ENCODE assay signal across 8 cellular contexts in genomic region chr4:9000505-9001001, GRCh38.
A peak's percentile ranks its signal among the peaks of the same experiment; 100 is the strongest.
DNase-seq lines count a peak whose midpoint lies in the region; ATAC-seq, FAIRE-seq and TF ChIP-seq lines count a peak whose summit lies in the region.
"Not testable (repeated sequence)": the region's sequence is repeated elsewhere in the genome, so short reads cannot be mapped to it uniquely, and the experiment has no call there.

No MANE protein-coding gene starts in this region.

- peak; percentile 72 for ATAC-seq in activated CD4-positive, alpha-beta T cell treated with anti-CD3 and anti-CD28 coated beads for 36 hours
- not testable (repeated sequence) for ATAC-seq in gastroesophageal sphincter

- intact Hi-C loops in A673 (cut with micrococcal nuclease; ENCODE audit: unreplicated experiment), result not testable (repeated sequence)
- intact Hi-C loops in activated CD4-positive, alpha-beta T cell treated with anti-CD3 and anti-CD28 coated beads for 36 hours (cut with DNase I, micrococcal nuclease), result loop anchor here (1.0 to 10.0 kb wide), 3 partner anchors 104 to 123 kb away; no protein-coding TSS in a partner anchor

- TF ChIP-seq CTCF in A673 (conservative IDR thresholded peaks at IDR 0.05; ENCODE audit: low read depth, low read length) (peak; percentile 51), GM13976 (IDR thresholded peaks at IDR 0.05; ENCODE audit: borderline replicate concordance, control extremely low read depth, extremely low read depth, insufficient read depth, missing control alignments) (peak; percentile 59), gastroesophageal sphincter (IDR thresholded peaks at IDR 0.05) (peak in 3 of 4 experiments; percentile 82 to 97 (median 89))
- not testable (repeated sequence) for TF ChIP-seq CTCF in astrocyte (IDR thresholded peaks at IDR 0.05; ENCODE audit: insufficient read depth, low read depth, low read length)

- H3K4me1 ChIP-seq in A673 (ENCODE audit: insufficient read depth, low read length, poor library complexity, severe bottlenecking); astrocyte (ENCODE audit: insufficient read depth, low read length); gastroesophageal sphincter: not testable (repeated sequence)

- peak overlapping the region; percentile 71 for H2AFZ ChIP-seq in astrocyte (ENCODE audit: low read depth, low read length)

- TF ChIP-seq POLR2A in gastroesophageal sphincter (IDR thresholded peaks at IDR 0.05), result not testable (repeated sequence)

- not testable (repeated sequence) for H3K27ac ChIP-seq in A673 (ENCODE audit: low read depth, low read length, poor library complexity, severe bottlenecking); astrocyte (ENCODE audit: low read depth, low read length); gastroesophageal sphincter

- peak overlapping the region; percentile 59 for H3K4me2 ChIP-seq in astrocyte (ENCODE audit: low read length)

- not testable (repeated sequence) for H3K79me2 ChIP-seq in astrocyte (ENCODE audit: insufficient read depth, low read length)

- H3K4me3 Mint-ChIP-seq in activated CD4-positive, alpha-beta T cell treated with anti-CD3 and anti-CD28 coated beads for 36 hours, result peak overlapping the region; percentile 26
- not testable (repeated sequence) for H3K4me3 Mint-ChIP-seq in astrocyte (ENCODE audit: unreplicated experiment)

- in situ Hi-C loops in GM13976 (cut with MboI; ENCODE audit: low sequenced_read_pairs, unreplicated experiment), result not testable (repeated sequence)

- peak; percentile 44 for DNase-seq in A673 (ENCODE audit: low spot score)
- peak; percentile 73 for DNase-seq in GM13976 (ENCODE audit: low spot score)
- peak; percentile 16 for DNase-seq in NCI-H2196 treated with DMSO at 0.1 percent for 48 hours (lab: John Stamatoyannopoulos, UW; ENCODE audit: unreplicated experiment)
- DNase-seq in activated CD4-positive, alpha-beta T cell treated with anti-CD3 and anti-CD28 coated beads for 36 hours, result peak; percentile 76
- DNase-seq in astrocyte (ENCODE audit: low read depth), result not testable (repeated sequence)
- peak; percentile 35 for DNase-seq in mucosa of gallbladder (ENCODE audit: low spot score)
- peak; percentile 19 for DNase-seq in stimulated activated CD4-positive, alpha-beta T cell treated with anti-CD3 and anti-CD28 coated beads, Interleukin-2, amount 100 ng/mL, for 4 hours (ENCODE audit: low read depth)

- BruUV-seq in A673 (replicated peaks; lab: Mats Ljungman, UMichigan), result not testable (repeated sequence)

- H3K27me3 Mint-ChIP-seq in activated CD4-positive, alpha-beta T cell treated with anti-CD3 and anti-CD28 coated beads for 36 hours, result peaks cover 29% of the 10 kb centered on the region
- H3K27me3 Mint-ChIP-seq in astrocyte (ENCODE audit: low read depth, unreplicated experiment), result peaks cover 51% of the 10 kb centered on the region

- not testable (repeated sequence) for H3K9me3 ChIP-seq in A673 (ENCODE audit: low read depth, low read length, poor library complexity, severe bottlenecking); astrocyte (ENCODE audit: insufficient read depth, low read depth, low read length); gastroesophageal sphincter

- POLR2A ChIA-PET in A673 (lab: Charles Lee; ENCODE audit: low non-redundant PET); activated CD4-positive, alpha-beta T cell treated with anti-CD3 and anti-CD28 coated beads for 36 hours (lab: Charles Lee): not testable (repeated sequence)

- H3K9ac ChIP-seq in astrocyte (ENCODE audit: low read length), result not testable (repeated sequence)

- no CpG with 5 or more reads among the region's 52 CpGs for WGBS in gastroesophageal sphincter (ENCODE audit: low coverage in 1 of 2), 2 donors

- not testable (repeated sequence) for H3K27ac Mint-ChIP-seq in activated CD4-positive, alpha-beta T cell treated with anti-CD3 and anti-CD28 coated beads for 36 hours; astrocyte (ENCODE audit: unreplicated experiment)

- not testable (repeated sequence) for H4K20me1 ChIP-seq in astrocyte (ENCODE audit: insufficient read depth, low read length)

- CTCF ChIA-PET in A673 (lab: Charles Lee), result interaction anchor here (0.6 kb wide), 1 partner anchor 25 kb away, joined by 4 read pairs; no protein-coding TSS in a partner anchor
- CTCF ChIA-PET in activated CD4-positive, alpha-beta T cell treated with anti-CD3 and anti-CD28 coated beads for 36 hours (lab: Charles Lee), result interaction anchor here (0.6 to 1.6 kb wide), 4 partner anchors 9 to 102 kb away, joined by 3 to 4 read pairs (median 3); no protein-coding TSS in a partner anchor

- peaks cover 11% of the 10 kb centered on the region for H3K27me3 ChIP-seq in A673 (replicated peaks; ENCODE audit: insufficient read depth, low read depth, low read length, poor library complexity)
- not testable (repeated sequence) for H3K27me3 ChIP-seq in astrocyte (ENCODE audit: insufficient read depth, low read length)
- H3K27me3 ChIP-seq in gastroesophageal sphincter, result peaks cover 38% of the 10 kb centered on the region

- not testable (repeated sequence) for H3K36me3 Mint-ChIP-seq in activated CD4-positive, alpha-beta T cell treated with anti-CD3 and anti-CD28 coated beads for 36 hours (ENCODE audit: low read depth); astrocyte (ENCODE audit: low read depth, unreplicated experiment)

- not testable (repeated sequence) for H3K4me1 Mint-ChIP-seq in activated CD4-positive, alpha-beta T cell treated with anti-CD3 and anti-CD28 coated beads for 36 hours; astrocyte (ENCODE audit: low read depth, unreplicated experiment)

- not testable (repeated sequence) for H3K36me3 ChIP-seq in A673 (ENCODE audit: insufficient read depth, low read length, poor library complexity, severe bottlenecking); astrocyte (ENCODE audit: insufficient read depth, low read length); gastroesophageal sphincter

- not testable (repeated sequence) for H3K4me3 ChIP-seq in A673 (ENCODE audit: low read depth, low read length, poor library complexity, severe bottlenecking); astrocyte (ENCODE audit: insufficient read depth, low read depth, low read length)
- peak overlapping the region in 1 of 2 donors; percentile 36 for H3K4me3 ChIP-seq in gastroesophageal sphincter

- H3K9me3 Mint-ChIP-seq in activated CD4-positive, alpha-beta T cell treated with anti-CD3 and anti-CD28 coated beads for 36 hours (ENCODE audit: low read depth); astrocyte (ENCODE audit: unreplicated experiment): not testable (repeated sequence)

- TF ChIP-seq EP300 in gastroesophageal sphincter (IDR thresholded peaks at IDR 0.05), result not testable (repeated sequence)

- not testable (repeated sequence) for FAIRE-seq in astrocyte (lab: Jason Lieb, UNC)
